ENCODE assay signal across 39 cellular contexts in the genomic region with DNA sequence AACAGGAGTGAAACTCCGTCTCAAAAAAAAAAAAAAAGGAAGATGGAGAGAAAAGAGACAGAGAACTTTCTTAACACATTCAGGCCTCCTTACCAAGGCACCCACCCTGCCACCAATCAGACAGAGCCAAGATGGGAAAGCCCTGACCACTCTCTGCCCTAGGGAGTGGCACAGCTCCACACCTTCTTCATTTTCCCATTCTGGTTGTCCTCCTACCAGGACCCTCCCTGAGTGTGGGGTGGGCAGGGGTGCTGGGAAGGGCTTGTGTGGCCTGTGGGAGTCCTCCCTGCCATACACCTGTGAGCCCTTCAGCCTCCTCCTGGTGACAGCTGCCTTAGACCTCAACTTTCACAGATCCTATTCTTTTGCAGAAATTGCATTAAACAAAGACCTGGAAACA.
"Had no signal": no experiment of that assay in that cellular context is flagged by ENCODE, and none has a peak within 500 bp of the region (broad histone marks: within the 10 kb centered on the region; RNA-seq: fewer than 3 reads in every experiment).

No MANE protein-coding gene starts in this region.

- H3K36me3 Mint-ChIP-seq: activated naive CD4-positive, alpha-beta T cell treated with anti-CD3 and anti-CD28 coated beads, Interleukin-2, amount 10 ng/mL, durations not matched to agents 7 days and 5 days; brain had no signal

- H3K27ac ChIP-seq: adrenal gland, ascending aorta, body of pancreas, brain microvascular endothelial cell, breast epithelium, cardiac muscle cell had no signal

- H3K27ac Mint-ChIP-seq: activated naive CD4-positive, alpha-beta T cell treated with anti-CD3 and anti-CD28 coated beads for 36 hours; activated naive CD4-positive, alpha-beta T cell treated with anti-CD3 and anti-CD28 coated beads, Interleukin-2, amount 10 ng/mL, durations not matched to agents 7 days and 5 days; activated naive CD4-positive, alpha-beta T cell treated with anti-CD3 and anti-CD28 coated beads, Interleukin-2, amount 50 U/mL, for 24 hours; activated naive CD8-positive, alpha-beta T cell; activated naive CD8-positive, alpha-beta T cell treated with anti-CD3 and anti-CD28 coated beads for 36 hours; activated naive CD8-positive, alpha-beta T cell treated with anti-CD3 and anti-CD28 coated beads, Interleukin-2, amount 10 ng/mL, durations not matched to agents 7 days and 5 days; activated naive CD8-positive, alpha-beta T cell treated with anti-CD3 and anti-CD28 coated beads, Interleukin-2, amount 50 U/mL, for 24 hours; activated T-cell treated with anti-CD3 and anti-CD28 coated beads, Interleukin-2, amount 50 U/mL, for 24 hours; activated T-cell treated with anti-CD3 and anti-CD28 coated beads, Interleukin-2, amount 50 U/mL, for 72 hours; activated T-helper 1 cell treated with anti-CD3 and anti-CD28 coated beads, Interleukin-12 subunit alpha, Interleukin-12 subunit beta, Interleukin-2, Interleukin-4 antibody, amounts not matched to agents 30 ng/mL and 10 ng/mL and 1 ng/mL, durations not matched to agents 14 hours and 24 hours and 36 hours; activated T-helper 2 cell treated with anti-CD3 and anti-CD28 coated beads, Interferon-gamma antibody, Interleukin-2, Interleukin-4, amounts not matched to agents 10 μg/mL and 5 μg/mL and 100 μg/mL, durations not matched to agents 14 hours and 24 hours and 36 hours; brain had no signal

- H3K9me3 ChIP-seq: ascending aorta, body of pancreas had no signal

- H3K4me1 ChIP-seq: adrenal gland, ascending aorta, body of pancreas, breast epithelium had no signal

- H3K4me3 Mint-ChIP-seq: activated naive CD4-positive, alpha-beta T cell treated with anti-CD3 and anti-CD28 coated beads for 36 hours; activated naive CD4-positive, alpha-beta T cell treated with anti-CD3 and anti-CD28 coated beads, Interleukin-2, amount 10 ng/mL, durations not matched to agents 7 days and 5 days; activated naive CD4-positive, alpha-beta T cell treated with anti-CD3 and anti-CD28 coated beads, Interleukin-2, amount 50 U/mL, for 24 hours; activated naive CD8-positive, alpha-beta T cell; activated naive CD8-positive, alpha-beta T cell treated with anti-CD3 and anti-CD28 coated beads for 36 hours; activated naive CD8-positive, alpha-beta T cell treated with anti-CD3 and anti-CD28 coated beads, Interleukin-2, amount 10 ng/mL, durations not matched to agents 7 days and 5 days; activated naive CD8-positive, alpha-beta T cell treated with anti-CD3 and anti-CD28 coated beads, Interleukin-2, amount 50 U/mL, for 24 hours; activated T-cell treated with anti-CD3 and anti-CD28 coated beads, Interleukin-2, amount 50 U/mL, for 24 hours; activated T-cell treated with anti-CD3 and anti-CD28 coated beads, Interleukin-2, amount 50 U/mL, for 4 hours; activated T-cell treated with anti-CD3 and anti-CD28 coated beads, Interleukin-2, amount 50 U/mL, for 72 hours; activated T-helper 1 cell treated with anti-CD3 and anti-CD28 coated beads, Interleukin-12 subunit alpha, Interleukin-12 subunit beta, Interleukin-2, Interleukin-4 antibody, amounts not matched to agents 30 ng/mL and 10 ng/mL and 1 ng/mL, durations not matched to agents 14 hours and 24 hours and 36 hours; activated T-helper 17 cell treated with anti-CD3 and anti-CD28 coated beads, Interleukin-2, amount 50 U/mL, for 72 hours; brain; central memory CD8-positive, alpha-beta T cell had no signal

- H3K27me3 Mint-ChIP-seq: activated naive CD4-positive, alpha-beta T cell treated with anti-CD3 and anti-CD28 coated beads, Interleukin-2, amount 50 U/mL, for 24 hours; activated naive CD8-positive, alpha-beta T cell; activated naive CD8-positive, alpha-beta T cell treated with anti-CD3 and anti-CD28 coated beads for 36 hours; activated naive CD8-positive, alpha-beta T cell treated with anti-CD3 and anti-CD28 coated beads, Interleukin-2, amount 10 ng/mL, durations not matched to agents 7 days and 5 days; activated naive CD8-positive, alpha-beta T cell treated with anti-CD3 and anti-CD28 coated beads, Interleukin-2, amount 50 U/mL, for 24 hours; activated T-cell treated with anti-CD3 and anti-CD28 coated beads, Interleukin-2, amount 50 U/mL, for 24 hours; activated T-helper 17 cell treated with anti-CD3 and anti-CD28 coated beads, Interleukin-2, amount 50 U/mL, for 72 hours had no signal

- ATAC-seq: activated naive CD4-positive, alpha-beta T cell treated with anti-CD3 and anti-CD28 coated beads, Interleukin-2, amount 50 U/mL, for 72 hours; activated naive CD8-positive, alpha-beta T cell treated with anti-CD3 and anti-CD28 coated beads, Interleukin-2, amount 50 U/mL, for 24 hours; activated T-cell treated with anti-CD3 and anti-CD28 coated beads, Interleukin-2, amount 50 U/mL, for 4 hours; activated T-cell treated with anti-CD3 and anti-CD28 coated beads, Interleukin-2, amount 50 U/mL, for 72 hours; activated T-helper 17 cell treated with anti-CD3 and anti-CD28 coated beads, Interleukin-2, amount 50 U/mL, for 72 hours; body of pancreas had no signal

- H3K4me3 ChIP-seq: adrenal gland, ascending aorta, body of pancreas, breast epithelium, cardiac muscle cell had no signal

- DNase-seq: activated effector memory CD4-positive, alpha-beta T cell treated with anti-CD3 and anti-CD28 coated beads, Interleukin-2, amount 50 U/mL, for 16 hours; activated effector memory CD4-positive, alpha-beta T cell treated with Interleukin-2 at 50 U/mL for 16 hours; activated gamma-delta T cell; activated gamma-delta T cell treated with Interleukin-2 at 50 U/mL for 16 hours; activated naive CD4-positive, alpha-beta T cell; activated naive CD4-positive, alpha-beta T cell treated with anti-CD3 and anti-CD28 coated beads for 36 hours; activated naive CD4-positive, alpha-beta T cell treated with anti-CD3 and anti-CD28 coated beads, Interleukin-2, amount 10 ng/mL, durations not matched to agents 7 days and 5 days; activated naive CD4-positive, alpha-beta T cell treated with anti-CD3 and anti-CD28 coated beads, Interleukin-2, amount 50 U/mL, for 16 hours; activated naive CD4-positive, alpha-beta T cell treated with Interleukin-2 at 50 U/mL for 16 hours; activated naive CD8-positive, alpha-beta T cell treated with anti-CD3 and anti-CD28 coated beads for 36 hours; activated naive CD8-positive, alpha-beta T cell treated with anti-CD3 and anti-CD28 coated beads, Interleukin-2, amount 10 ng/mL, durations not matched to agents 7 days and 5 days; activated naive CD8-positive, alpha-beta T cell treated with anti-CD3 and anti-CD28 coated beads, Interleukin-2, amount 50 U/mL, for 24 hours; activated T-cell treated with anti-CD3 and anti-CD28 coated beads for 4 hours; activated T-cell treated with anti-CD3 and anti-CD28 coated beads, Interleukin-2, amount 50 U/mL, for 1 hour; activated T-cell treated with anti-CD3 and anti-CD28 coated beads, Interleukin-2, amount 50 U/mL, for 24 hours; activated T-cell treated with anti-CD3 and anti-CD28 coated beads, Interleukin-2, amount 50 U/mL, for 4 hours; activated T-cell treated with anti-CD3 and anti-CD28 coated beads, Interleukin-2, amount 50 U/mL, for 48 hours; activated T-cell treated with anti-CD3 and anti-CD28 coated beads, Interleukin-2, amount 50 U/mL, for 72 hours; adrenal gland; amniotic stem cell; amygdala; anterior cingulate cortex; aorta; body of pancreas; brain microvascular endothelial cell; caudate nucleus; central memory CD4-positive, alpha-beta T cell; cerebellar nuclear complex had no signal

- H3K36me3 ChIP-seq: adrenal gland, ascending aorta, brain microvascular endothelial cell, breast epithelium, cardiac muscle cell had no signal

- H3K27me3 ChIP-seq: adrenal gland, ascending aorta, body of pancreas, brain microvascular endothelial cell, breast epithelium, cardiac muscle cell had no signal
